In the genomic region with DNA sequence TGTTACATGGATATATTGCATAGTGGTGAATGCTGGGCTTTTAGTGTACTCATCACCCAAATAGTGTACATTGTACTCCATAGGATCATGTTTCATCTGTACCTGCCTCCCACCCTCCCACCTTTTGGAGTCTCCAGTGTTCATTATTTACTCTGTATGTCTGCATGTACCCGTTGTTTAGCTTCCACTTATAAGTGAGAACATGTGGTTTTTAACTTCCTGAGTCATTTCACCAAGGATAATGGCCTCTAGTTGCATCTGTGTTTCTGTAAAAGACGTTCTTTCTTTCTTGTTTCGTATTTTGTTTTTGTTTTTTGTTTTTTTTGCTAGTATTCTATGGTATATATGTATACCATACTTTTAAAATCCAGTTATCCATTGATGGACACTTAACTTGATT, we compare ENCODE assay signal across 11 cellular contexts.
DNase-seq lines count a peak whose midpoint lies in the region; ATAC-seq lines count a peak whose summit lies in the region.
"Had no signal": no experiment of that assay in that cellular context is flagged by ENCODE, and none has a peak within 500 bp of the region (broad histone marks: within the 10 kb centered on the region; RNA-seq: fewer than 3 reads in every experiment).

No MANE protein-coding gene starts in this region.

- intact Hi-C loops in activated CD4-positive, alpha-beta memory T cell treated with anti-CD3 and anti-CD28 coated beads for 36 hours (cut with micrococcal nuclease): no loop called here

- POLR2A ChIA-PET in activated CD4-positive, alpha-beta memory T cell treated with anti-CD3 and anti-CD28 coated beads for 36 hours (lab: Charles Lee): no interaction called here

- ATAC-seq in GM19043 (IDR thresholded peaks at IDR 0.05; ENCODE audit: low read depth, unreplicated experiment) (peak; percentile 43), HG02588 (IDR thresholded peaks at IDR 0.05; ENCODE audit: unreplicated experiment) (peak; percentile 55), HG03469 (IDR thresholded peaks at IDR 0.05; ENCODE audit: unreplicated experiment) (peak; percentile 38), T-helper 17 cell (no peak)

- no peak overlapping the region for H3K4me3 Mint-ChIP-seq in activated CD4-positive, alpha-beta memory T cell treated with anti-CD3 and anti-CD28 coated beads for 36 hours
- no peak overlapping the region for H3K4me3 Mint-ChIP-seq in T-helper 17 cell

- no peaks in the 10 kb centered on the region for H3K9me3 Mint-ChIP-seq in activated CD4-positive, alpha-beta memory T cell treated with anti-CD3 and anti-CD28 coated beads for 36 hours

- peaks cover 3% of the 10 kb centered on the region for H3K4me1 Mint-ChIP-seq in activated CD4-positive, alpha-beta memory T cell treated with anti-CD3 and anti-CD28 coated beads for 36 hours (ENCODE audit: low read depth)
- peaks cover 5% of the 10 kb centered on the region for H3K4me1 Mint-ChIP-seq in T-helper 17 cell

- no peaks in the 10 kb centered on the region for H3K9me3 ChIP-seq in T-helper 17 cell (ENCODE audit: control insufficient read depth, low read length, poor library complexity, severe bottlenecking)

- peaks cover 7% of the 10 kb centered on the region for H3K27me3 Mint-ChIP-seq in activated CD4-positive, alpha-beta memory T cell treated with anti-CD3 and anti-CD28 coated beads for 36 hours
- peaks cover 11% of the 10 kb centered on the region for H3K27me3 Mint-ChIP-seq in T-helper 17 cell

- DNase-seq in amniotic epithelial cell (ENCODE audit: low read depth) (peak; percentile 7), ureter (ENCODE audit: low spot score) (no peak), T-helper 17 cell (no peak)
- no peak for DNase-seq in stimulated activated CD4-positive, alpha-beta T cell treated with anti-CD3 and anti-CD28 coated beads, Interleukin-1b, Interleukin-23, amount 100 ng/mL, for 48 hours
- DNase-seq in activated CD4-positive, alpha-beta memory T cell treated with anti-CD3 and anti-CD28 coated beads for 36 hours: no peak
- DNase-seq: brain microvascular endothelial cell, COR-L47, NCI-H82 had no signal

- CTCF ChIA-PET in activated CD4-positive, alpha-beta memory T cell treated with anti-CD3 and anti-CD28 coated beads for 36 hours (lab: Charles Lee): no interaction called here

- no peak overlapping the region for H3K27ac Mint-ChIP-seq in activated CD4-positive, alpha-beta memory T cell treated with anti-CD3 and anti-CD28 coated beads for 36 hours
- H3K27ac Mint-ChIP-seq in T-helper 17 cell: no peak overlapping the region

- H3K36me3 Mint-ChIP-seq in activated CD4-positive, alpha-beta memory T cell treated with anti-CD3 and anti-CD28 coated beads for 36 hours: no peaks in the 10 kb centered on the region
- no peaks in the 10 kb centered on the region for H3K36me3 Mint-ChIP-seq in T-helper 17 cell (ENCODE audit: low read depth)
